Comparison of ENCODE assay signal across 24 cellular contexts in genomic region chr1:108716437-108717230, GRCh38. TPM values are rescaled to one million over a fixed set of nuclear protein-coding genes. Genes with fewer than 3 reads are reported as not detected.
DNase-seq lines count a peak whose midpoint lies in the region; ATAC-seq and TF ChIP-seq lines count a peak whose summit lies in the region.
"Had no signal": no experiment of that assay in that cellular context is flagged by ENCODE, and none has a peak within 500 bp of the region (broad histone marks: within the 10 kb centered on the region; RNA-seq: fewer than 3 reads in every experiment).

No MANE protein-coding gene starts in this region.

- H3K36me3 Mint-ChIP-seq in neural progenitor cell = no peaks in the 10 kb centered on the region
- H3K36me3 Mint-ChIP-seq: CD4-positive, alpha-beta memory T cell had no signal

- H3K9me3 ChIP-seq in body of pancreas (no peaks in the 10 kb centered on the region), neural progenitor cell (ENCODE audit: low read depth) (no peaks in the 10 kb centered on the region)
- H3K9me3 ChIP-seq: BLaER1 had no signal

- TF ChIP-seq CTCF in body of pancreas (IDR thresholded peaks at IDR 0.05) (no peak), fibroblast of the aortic adventitia (IDR thresholded peaks at IDR 0.05; ENCODE audit: insufficient read depth, low read length) (no peak), neural progenitor cell (IDR thresholded peaks at IDR 0.05) (no peak)

- H3K4me2 ChIP-seq in neural progenitor cell = no peak overlapping the region
- H3K4me2 ChIP-seq: BLaER1, GM23338 had no signal

- no peaks in the 10 kb centered on the region for H3K79me2 ChIP-seq in neural progenitor cell (ENCODE audit: low read depth)

- DNase-seq in AG20443 (ENCODE audit: low spot score) (peak; percentile 20), body of pancreas (no peak), fibroblast of the aortic adventitia (ENCODE audit: low read depth) (peak; percentile 55), neural progenitor cell (ENCODE audit: low spot score) (no peak), NCI-H1092 treated with DMSO at 0.1 percent for 48 hours (lab: John Stamatoyannopoulos, UW) (no peak)
- no peak for DNase-seq in activated naive CD4-positive, alpha-beta T cell treated with Interleukin-2 at 50 U/mL for 16 hours
- DNase-seq in effector CD4-positive, alpha-beta T cell = no peak
- DNase-seq in activated CD4-positive, alpha-beta T cell treated with anti-CD3 and anti-CD28 coated beads, Interleukin-2, amount 50 U/mL, for 48 hours = no peak
- DNase-seq: CD4-positive, alpha-beta memory T cell; DMS153; MM.1S; NCI-H1105 treated with DMSO at 0.1 percent for 48 hours; NCI-H1694 treated with DMSO at 0.1 percent for 48 hours; NCI-H524; NCI-H82; RPMI8226; SIG-M5 had no signal

- peaks cover 2% of the 10 kb centered on the region for H3K27me3 Mint-ChIP-seq in neural progenitor cell (ENCODE audit: insufficient read depth, low read depth)

- H3K36me3 ChIP-seq in body of pancreas (replicated peaks in 1 of 2; ENCODE audit: insufficient read depth in 1 of 2, low read depth in 2 of 2) (no peaks in the 10 kb centered on the region), neural progenitor cell (no peaks in the 10 kb centered on the region)
- H3K36me3 ChIP-seq: BLaER1 had no signal

- H3K9me3 Mint-ChIP-seq in neural progenitor cell = no peaks in the 10 kb centered on the region
- H3K9me3 Mint-ChIP-seq: GM23338 had no signal

- peak overlapping the region in 2 of 4 donors; percentile 26 to 30 for H3K27ac ChIP-seq in body of pancreas
- H3K27ac ChIP-seq in neural progenitor cell = no peak overlapping the region
- H3K27ac ChIP-seq: BLaER1 had no signal

- TF ChIP-seq POLR2A in body of pancreas (IDR thresholded peaks at IDR 0.05) = no peak

- H3K4me3 Mint-ChIP-seq in neural progenitor cell = no peak overlapping the region
- H3K4me3 Mint-ChIP-seq: CD4-positive, alpha-beta memory T cell; GM23338 had no signal

- peaks cover 3% of the 10 kb centered on the region for H3F3A ChIP-seq in neural progenitor cell (ENCODE audit: low read depth)

- WGBS in body of pancreas, 2 donors = 55 to 60% methylated on average over 2 of the region's 2 CpGs

- H2AFZ ChIP-seq in neural progenitor cell (replicated peaks) = no peak overlapping the region

- no peaks in the 10 kb centered on the region for H4K20me1 ChIP-seq in neural progenitor cell (ENCODE audit: low read depth)
- H4K20me1 ChIP-seq: BLaER1 had no signal

- H3K27ac Mint-ChIP-seq in neural progenitor cell = peak overlapping the region; percentile 46
- H3K27ac Mint-ChIP-seq: CD4-positive, alpha-beta memory T cell; GM23338 had no signal

- H3K4me1 Mint-ChIP-seq in neural progenitor cell = peaks cover 23% of the 10 kb centered on the region
- H3K4me1 Mint-ChIP-seq: CD4-positive, alpha-beta memory T cell had no signal

- peak; percentile 47 for ATAC-seq in body of pancreas
- ATAC-seq: GM12878, GM23338, HCT116 had no signal

- H3K9ac ChIP-seq in neural progenitor cell = no peak overlapping the region
- H3K9ac ChIP-seq: BLaER1 had no signal

- intact Hi-C loops in body of pancreas (cut with DNase I) = no loop called here

- H3K4me3 ChIP-seq in body of pancreas = no peak overlapping the region
- H3K4me3 ChIP-seq in fibroblast of the aortic adventitia (ENCODE audit: low read depth, low read length) = no peak overlapping the region
- H3K4me3 ChIP-seq in neural progenitor cell = no peak overlapping the region
- H3K4me3 ChIP-seq: BLaER1, GM12878, GM23338 had no signal

- H3K27me3 ChIP-seq in body of pancreas (no peaks in the 10 kb centered on the region), neural progenitor cell (no peaks in the 10 kb centered on the region)
- H3K27me3 ChIP-seq: BLaER1 had no signal

- H3K4me1 ChIP-seq in body of pancreas = peaks cover 9% of the 10 kb centered on the region
- peaks cover 4% of the 10 kb centered on the region for H3K4me1 ChIP-seq in neural progenitor cell

RNA-seq across cellular contexts. Expression of gene FNDC7, which starts 3.9 kb away (rescaled TPM):
- total RNA-seq in body of pancreas = not detected
- under 0.01 TPM in 1 of 2 replicates, not detected in the other for total RNA-seq in fibroblast of the aortic adventitia (ENCODE audit: low replicate concordance)
- 0.34 and 0.37 TPM in 2 replicates for total RNA-seq in neural progenitor cell (ENCODE audit: low replicate concordance)
- total RNA-seq: A172, GM12878, LHCN-M2 had no signal

RNA-seq across cellular contexts. Expression of gene PRPF38B, which starts 24.5 kb away (rescaled TPM):
- total RNA-seq in body of pancreas = 10 to 100 TPM; 28.3 to 29.3 TPM
- total RNA-seq in fibroblast of the aortic adventitia (ENCODE audit: low replicate concordance) = 20.0 and 25.2 TPM in 2 replicates
- total RNA-seq in neural progenitor cell (ENCODE audit: low replicate concordance) = 35.1 and 40.7 TPM in 2 replicates

RNA-seq across cellular contexts. Expression of gene STXBP3, which starts 29.8 kb away (rescaled TPM):
- total RNA-seq in body of pancreas = 10 to 100 TPM; 39.6 to 83.0 TPM
- total RNA-seq in fibroblast of the aortic adventitia (ENCODE audit: low replicate concordance) = 45.0 and 78.7 TPM in 2 replicates
- total RNA-seq in neural progenitor cell (ENCODE audit: low replicate concordance) = 63.8 and 89.8 TPM in 2 replicates

RNA-seq across cellular contexts. Expression of gene HENMT1, which starts 55.7 kb away (rescaled TPM):
- total RNA-seq in body of pancreas (1 to 10 TPM; 1.3 to 1.6 TPM), fibroblast of the aortic adventitia (ENCODE audit: low replicate concordance) (4.1 and 4.5 TPM in 2 replicates), neural progenitor cell (ENCODE audit: low replicate concordance) (2.6 and 3.7 TPM in 2 replicates)
- total RNA-seq: A172, Daoy had no signal

Comparison
In these comparisons a context has a peak if more than half of its experiments do, and no peak if none do; other contexts are left out.
1. DNase-seq: peak in AG20443 (single experiment) and fibroblast of the aortic adventitia (single experiment); none in body of pancreas (0 of 4), neural progenitor cell (single experiment), activated naive CD4-positive, alpha-beta T cell treated with Interleukin-2 at 50 U/mL for 16 hours (single experiment), effector CD4-positive, alpha-beta T cell (single experiment), activated CD4-positive, alpha-beta T cell treated with anti-CD3 and anti-CD28 coated beads, Interleukin-2, amount 50 U/mL, for 48 hours (0 of 2) and NCI-H1092 treated with DMSO at 0.1 percent for 48 hours (single experiment).